Comparison of ENCODE assay signal across 10 cellular contexts in genomic region chr2:240467659-240468299, GRCh38. TPM values are rescaled to one million over a fixed set of nuclear protein-coding genes. Genes with fewer than 3 reads are reported as not detected.
DNase-seq lines count a peak whose midpoint lies in the region; ATAC-seq, FAIRE-seq and TF ChIP-seq lines count a peak whose summit lies in the region.
"Had no signal": no experiment of that assay in that cellular context is flagged by ENCODE, and none has a peak within 500 bp of the region (broad histone marks: within the 10 kb centered on the region; RNA-seq: fewer than 3 reads in every experiment).

No MANE protein-coding gene starts in this region.

- peak; percentile 1 for DNase-seq in activated naive CD4-positive, alpha-beta T cell treated with Interleukin-2 at 50 U/mL for 16 hours
- no peak for DNase-seq in activated naive CD4-positive, alpha-beta T cell (lab: John Stamatoyannopoulos, UW)
- DNase-seq in astrocyte of the hippocampus (ENCODE audit: low read depth, low spot score) (peak; percentile 2), kidney (peak; percentile 63), uterus (peak; percentile 13 to 16), dermis blood vessel endothelial cell (no peak), occipital lobe (lab: John Stamatoyannopoulos, UW) (no peak)
- DNase-seq: NCI-H1105 treated with DMSO at 0.1 percent for 48 hours had no signal

- H3K36me3 ChIP-seq in kidney (ENCODE audit: control insufficient read depth in 1 of 2, insufficient read depth in 2 of 2, low read length in 2 of 2), result peaks cover 0 to 6% of the 10 kb centered on the region in 2 donors
- H3K36me3 ChIP-seq in uterus, result no peaks in the 10 kb centered on the region

- H3K4me1 ChIP-seq in kidney (ENCODE audit: control insufficient read depth in 1 of 2, insufficient read depth in 1 of 2, low read depth in 1 of 2, low read length in 2 of 2) (no peaks in the 10 kb centered on the region), uterus (no peaks in the 10 kb centered on the region)

- intact Hi-C loops in kidney (cut with DNase I), result no loop called here
- intact Hi-C loops in uterus (cut with DNase I; ENCODE audit: low total_unique reads), result no loop called here

- TF ChIP-seq CTCF in kidney (IDR thresholded peaks at IDR 0.05; ENCODE audit: borderline replicate concordance, extremely low read depth, insufficient read depth), result no peak
- no peak for TF ChIP-seq CTCF in uterus (IDR thresholded peaks at IDR 0.05)

- no peak for FAIRE-seq in kidney (lab: Jason Lieb, UNC)

- no peaks in the 10 kb centered on the region for H3K27me3 ChIP-seq in uterus

- no peak overlapping the region for H3K9ac ChIP-seq in kidney (ENCODE audit: low read length in 2 of 2)

- no peaks in the 10 kb centered on the region for H3K9me3 ChIP-seq in kidney (ENCODE audit: control insufficient read depth in 1 of 2, low read length in 2 of 2)
- H3K9me3 ChIP-seq in uterus, result no peaks in the 10 kb centered on the region

- H3K4me3 ChIP-seq in kidney (ENCODE audit: low read length in 2 of 2) (no peak overlapping the region), uterus (no peak overlapping the region)

- no peak for ATAC-seq in GM21737 (IDR thresholded peaks at IDR 0.05; ENCODE audit: unreplicated experiment)
- ATAC-seq: activated T-cell treated with anti-CD3 and anti-CD28 coated beads, Interleukin-2, amount 50 U/mL, for 4 hours had no signal

- H3K27ac ChIP-seq in kidney (ENCODE audit: low read depth in 2 of 2, low read length in 2 of 2) (no peak overlapping the region), uterus (no peak overlapping the region)

- no peak for TF ChIP-seq POLR2A in uterus (IDR thresholded peaks at IDR 0.05)

RNA-seq across cellular contexts. Expression of gene GPC1, which starts 32.3 kb away (rescaled TPM):
- total RNA-seq in kidney, result 124 TPM
- 18.4 TPM for polyA plus RNA-seq in kidney (ENCODE audit: insufficient read depth, low read depth, low replicate concordance)
- total RNA-seq in uterus, result 10 to 100 TPM in 3 of 4 donors, under 1 TPM in 1; 0.88 to 62.2 (median 43.4) TPM
- total RNA-seq in dermis blood vessel endothelial cell, result 8.3 and 11.3 TPM in 2 replicates
- total RNA-seq in occipital lobe, result 37.3 TPM

Comparison
In these comparisons a context has a peak if more than half of its experiments do, and no peak if none do; other contexts are left out.
1. DNase-seq: peak in activated naive CD4-positive, alpha-beta T cell treated with Interleukin-2 at 50 U/mL for 16 hours (single experiment), astrocyte of the hippocampus (single experiment), kidney (single experiment) and uterus (2 of 2); none in activated naive CD4-positive, alpha-beta T cell (0 of 4), dermis blood vessel endothelial cell (single experiment) and occipital lobe (single experiment).